In the genomic region with DNA sequence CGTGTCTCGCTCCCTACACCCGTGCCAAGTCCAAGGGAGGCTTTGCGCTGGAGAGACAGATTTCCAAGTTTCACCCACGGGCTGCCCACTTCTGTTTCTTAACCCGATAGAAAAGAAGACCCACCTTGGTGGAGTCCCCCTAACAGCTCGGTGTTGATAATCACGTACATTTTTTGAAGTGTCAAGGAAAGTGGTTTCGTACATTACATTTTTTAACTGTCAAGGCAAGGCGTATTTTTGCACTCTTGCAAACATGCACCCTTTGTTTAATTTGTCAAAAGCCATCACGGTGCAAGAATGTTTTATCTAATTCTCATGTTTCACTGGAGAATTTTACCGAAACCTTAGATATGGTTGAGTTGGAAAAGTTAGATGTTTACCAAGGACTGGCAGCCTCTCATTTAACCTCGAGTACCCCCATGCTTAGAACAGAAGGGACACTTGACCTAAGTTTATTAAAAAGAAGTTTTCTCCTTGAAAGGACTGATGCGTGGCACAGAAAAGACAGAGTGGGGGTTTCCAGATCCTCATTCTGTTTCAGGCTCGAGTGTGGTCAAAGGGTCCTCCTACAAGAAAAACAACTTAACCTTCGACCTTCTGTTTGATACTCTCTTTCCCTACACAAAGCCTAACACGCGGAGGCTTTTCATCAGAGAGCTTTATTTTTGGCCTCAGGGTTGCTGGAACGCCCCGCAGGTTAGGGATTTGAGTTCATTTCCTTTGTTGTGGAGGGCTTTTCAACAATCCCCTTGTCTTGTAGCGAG, we compare ENCODE assay signal across 8 cellular contexts. TPM values are rescaled to one million over a fixed set of nuclear protein-coding genes. Genes with fewer than 3 reads are reported as not detected.
DNase-seq lines count a peak whose midpoint lies in the region; ATAC-seq and TF ChIP-seq lines count a peak whose summit lies in the region.

No MANE protein-coding gene starts in this region.

- H3K4me3 ChIP-seq in CD8-positive, alpha-beta memory T cell (ENCODE audit: low read length), result no peak overlapping the region
- H3K4me3 ChIP-seq in endodermal cell (ENCODE audit: low read length) (peak overlapping the region; percentile 86), neuronal stem cell (ENCODE audit: low read length in 2 of 2) (peak overlapping the region in 1 of 2 donors; percentile 77)

- H2AK5ac ChIP-seq in neuronal stem cell (ENCODE audit: low read depth, low read length), result no peak overlapping the region

- peaks cover 11 to 18% (median 15%) of the 10 kb centered on the region in 3 donors for H3K4me1 Mint-ChIP-seq in CD8-positive, alpha-beta memory T cell
- peaks cover 22% of the 10 kb centered on the region for H3K4me1 Mint-ChIP-seq in endodermal cell

- no peak overlapping the region for H2BK12ac ChIP-seq in neuronal stem cell (ENCODE audit: low read length)

- H3K27ac ChIP-seq in CD8-positive, alpha-beta memory T cell (ENCODE audit: low read depth, low read length), result no peak overlapping the region
- H3K27ac ChIP-seq in endodermal cell (ENCODE audit: low read depth, low read length), result no peak overlapping the region
- no peak overlapping the region for H3K27ac ChIP-seq in neuronal stem cell (replicated peaks; ENCODE audit: low read length)

- ATAC-seq in GM18502 (IDR thresholded peaks at IDR 0.05; ENCODE audit: poor library complexity, unreplicated experiment), result no peak
- ATAC-seq in GM19351 (IDR thresholded peaks at IDR 0.05; ENCODE audit: unreplicated experiment), result no peak

- H3K23ac ChIP-seq in neuronal stem cell (ENCODE audit: low read depth, low read length, poor library complexity), result no peak overlapping the region

- no peaks in the 10 kb centered on the region for H3K79me1 ChIP-seq in neuronal stem cell (ENCODE audit: low read depth, low read length)

- peaks cover 26% of the 10 kb centered on the region for H3K27me3 ChIP-seq in CD8-positive, alpha-beta memory T cell (ENCODE audit: insufficient read depth, low read length, poor library complexity, severe bottlenecking)
- H3K27me3 ChIP-seq in endodermal cell (ENCODE audit: control insufficient read depth, insufficient read depth, low read length, poor library complexity, severe bottlenecking) (peaks cover 4% of the 10 kb centered on the region), neuronal stem cell (ENCODE audit: control insufficient read depth in 3 of 3, insufficient read depth in 3 of 3, low read depth in 1 of 3, low read length in 3 of 3) (peaks cover 0 to 92% (median 42%) of the 10 kb centered on the region in 3 experiments)

- H2AFZ ChIP-seq in neuronal stem cell (ENCODE audit: low read length), result no peak overlapping the region

- no peak overlapping the region for H2BK5ac ChIP-seq in neuronal stem cell (ENCODE audit: low read length)

- no peaks in the 10 kb centered on the region for H3K9me3 ChIP-seq in CD8-positive, alpha-beta memory T cell (ENCODE audit: low read length)
- peaks cover under 1% of the 10 kb centered on the region for H3K9me3 ChIP-seq in endodermal cell (ENCODE audit: control insufficient read depth, low read length)
- peaks cover 0 to 16% of the 10 kb centered on the region in 2 donors for H3K9me3 ChIP-seq in neuronal stem cell (replicated peaks in 1 of 2; ENCODE audit: control insufficient read depth in 2 of 2, insufficient read depth in 1 of 2, low read depth in 1 of 2, low read length in 2 of 2)

- POLR2A ChIA-PET in CD8-positive, alpha-beta memory T cell (lab: Charles Lee), result no interaction called here

- no peak for TF ChIP-seq CTCF in endodermal cell (conservative IDR thresholded peaks at IDR 0.05)

- H3K4me1 ChIP-seq in CD8-positive, alpha-beta memory T cell (ENCODE audit: insufficient read depth, low read length), result peaks cover 7% of the 10 kb centered on the region
- no peaks in the 10 kb centered on the region for H3K4me1 ChIP-seq in endodermal cell (ENCODE audit: control insufficient read depth, insufficient read depth, low read length)
- H3K4me1 ChIP-seq in neuronal stem cell (ENCODE audit: control insufficient read depth in 2 of 2, insufficient read depth in 1 of 2, low read depth in 1 of 2, low read length in 2 of 2), result peaks cover 7 to 13% of the 10 kb centered on the region in 2 donors

- H3K9ac ChIP-seq in endodermal cell (ENCODE audit: extremely low read depth, low read length, poor library complexity, severe bottlenecking) (peak overlapping the region; percentile 12), neuronal stem cell (ENCODE audit: low read depth, low read length, poor library complexity) (no peak overlapping the region)

- no peak overlapping the region for H2BK15ac ChIP-seq in neuronal stem cell (ENCODE audit: low read length)

- H2BK120ac ChIP-seq in neuronal stem cell (ENCODE audit: low read depth, low read length), result no peak overlapping the region

- no peak overlapping the region for H3K18ac ChIP-seq in neuronal stem cell (ENCODE audit: low read length)

- H3K4me2 ChIP-seq in neuronal stem cell (ENCODE audit: insufficient read depth, low read length, poor library complexity, severe bottlenecking), result peak overlapping the region; percentile 73

- WGBS in endodermal cell (ENCODE audit: insufficient coverage in 1 of 2, insufficient read length in 1 of 2), 2 experiments, result 2 to 7% methylated on average over 15 to 21 of the region's 21 CpGs
- WGBS in neuronal stem cell (ENCODE audit: extremely low coverage in 2 of 2, insufficient read length in 2 of 2, insufficient replicate concordance in 1 of 2), 2 donors, result no CpG with 5 or more reads among the region's 21 CpGs

- H3K4ac ChIP-seq in neuronal stem cell (ENCODE audit: low read length), result no peak overlapping the region

- DNase-seq in CD8-positive, alpha-beta memory T cell, result peak in 1 of 5 donors; percentile 7
- peak; percentile 76 for DNase-seq in NCI-H69 (lab: John Stamatoyannopoulos, UW)
- peak; percentile 57 for DNase-seq in endodermal cell
- peak; percentile 90 for DNase-seq in neuronal stem cell (ENCODE audit: low spot score)
- no peak for DNase-seq in occipital lobe (lab: John Stamatoyannopoulos, UW)
- DNase-seq in RPMI8226, result no peak

- H4K91ac ChIP-seq in neuronal stem cell (ENCODE audit: low read depth, low read length, poor library complexity), result no peak overlapping the region

- H3K27me3 Mint-ChIP-seq in CD8-positive, alpha-beta memory T cell, result peaks cover 39 to 84% of the 10 kb centered on the region in 2 donors
- H3K27me3 Mint-ChIP-seq in endodermal cell (ENCODE audit: insufficient read depth), result peaks cover 25% of the 10 kb centered on the region

- H3K4me3 Mint-ChIP-seq in CD8-positive, alpha-beta memory T cell, result peak overlapping the region in 6 of 7 donors; percentile 30 to 55 (median 52)
- H3K4me3 Mint-ChIP-seq in endodermal cell, result peak overlapping the region; percentile 61

- H4K8ac ChIP-seq in neuronal stem cell (ENCODE audit: low read depth, low read length), result no peak overlapping the region

- no peak overlapping the region for H3K27ac Mint-ChIP-seq in CD8-positive, alpha-beta memory T cell
- peak overlapping the region; percentile 13 for H3K27ac Mint-ChIP-seq in endodermal cell

- H3K9me3 Mint-ChIP-seq in CD8-positive, alpha-beta memory T cell, result peaks cover 0 to 4% (median 0%) of the 10 kb centered on the region in 5 donors
- H3K9me3 Mint-ChIP-seq in endodermal cell, result no peaks in the 10 kb centered on the region

- H3K36me3 Mint-ChIP-seq in CD8-positive, alpha-beta memory T cell, result peaks cover 0 to 4% (median 0%) of the 10 kb centered on the region in 3 donors
- H3K36me3 Mint-ChIP-seq in endodermal cell (ENCODE audit: low read depth), result no peaks in the 10 kb centered on the region

- H3K14ac ChIP-seq in neuronal stem cell (ENCODE audit: low read length), result no peak overlapping the region

- CTCF ChIA-PET in CD8-positive, alpha-beta memory T cell (lab: Charles Lee), result no interaction called here

- H3K36me3 ChIP-seq in CD8-positive, alpha-beta memory T cell (ENCODE audit: insufficient read depth, low read length), result no peaks in the 10 kb centered on the region
- no peaks in the 10 kb centered on the region for H3K36me3 ChIP-seq in endodermal cell (ENCODE audit: control insufficient read depth, insufficient read depth, low read length)
- H3K36me3 ChIP-seq in neuronal stem cell (replicated peaks in 1 of 2; ENCODE audit: control insufficient read depth in 2 of 2, insufficient read depth in 2 of 2, low read length in 2 of 2), result no peaks in the 10 kb centered on the region

RNA-seq across cellular contexts. Expression of a gene that starts 0.9 kb away (rescaled TPM):
- total RNA-seq in CD8-positive, alpha-beta memory T cell, result not detected
- not detected for polyA plus RNA-seq in CD8-positive, alpha-beta memory T cell
- 10 to 100 TPM in 1 of 2 donors, 1 to 10 TPM in 1; 7.0 to 14.3 TPM for total RNA-seq in endodermal cell
- 3.6 TPM for polyA plus RNA-seq in endodermal cell (2013, experiment 1 of 2)
- 3.3 TPM for polyA plus RNA-seq in endodermal cell (2013, experiment 2 of 2)
- 0.07 TPM for polyA plus RNA-seq in neuronal stem cell (2013, experiment 1 of 2)
- polyA plus RNA-seq in neuronal stem cell (2013, experiment 2 of 2), result 0.04 TPM
- total RNA-seq in occipital lobe, result 4.7 TPM

RNA-seq across cellular contexts. Expression of a gene that starts 40.5 kb away (rescaled TPM):
- total RNA-seq in CD8-positive, alpha-beta memory T cell, result 10 to 100 TPM; 36.0 to 37.7 TPM
- polyA plus RNA-seq in CD8-positive, alpha-beta memory T cell, result 44.9 TPM
- total RNA-seq in endodermal cell, result 10 to 100 TPM; 28.2 to 28.4 TPM
- polyA plus RNA-seq in endodermal cell (2013, experiment 1 of 2), result 14.9 TPM
- 15.0 TPM for polyA plus RNA-seq in endodermal cell (2013, experiment 2 of 2)
- 7.8 TPM for polyA plus RNA-seq in neuronal stem cell (2013, experiment 1 of 2)
- 7.8 TPM for polyA plus RNA-seq in neuronal stem cell (2013, experiment 2 of 2)
- total RNA-seq in occipital lobe, result 24.8 TPM

Comparison
In these comparisons a context has a peak if more than half of its experiments do, and no peak if none do; other contexts are left out.
1. DNase-seq: peak in NCI-H69 (single experiment), endodermal cell (single experiment) and neuronal stem cell (single experiment); none in occipital lobe (single experiment) and RPMI8226 (single experiment).